In the genomic region with DNA sequence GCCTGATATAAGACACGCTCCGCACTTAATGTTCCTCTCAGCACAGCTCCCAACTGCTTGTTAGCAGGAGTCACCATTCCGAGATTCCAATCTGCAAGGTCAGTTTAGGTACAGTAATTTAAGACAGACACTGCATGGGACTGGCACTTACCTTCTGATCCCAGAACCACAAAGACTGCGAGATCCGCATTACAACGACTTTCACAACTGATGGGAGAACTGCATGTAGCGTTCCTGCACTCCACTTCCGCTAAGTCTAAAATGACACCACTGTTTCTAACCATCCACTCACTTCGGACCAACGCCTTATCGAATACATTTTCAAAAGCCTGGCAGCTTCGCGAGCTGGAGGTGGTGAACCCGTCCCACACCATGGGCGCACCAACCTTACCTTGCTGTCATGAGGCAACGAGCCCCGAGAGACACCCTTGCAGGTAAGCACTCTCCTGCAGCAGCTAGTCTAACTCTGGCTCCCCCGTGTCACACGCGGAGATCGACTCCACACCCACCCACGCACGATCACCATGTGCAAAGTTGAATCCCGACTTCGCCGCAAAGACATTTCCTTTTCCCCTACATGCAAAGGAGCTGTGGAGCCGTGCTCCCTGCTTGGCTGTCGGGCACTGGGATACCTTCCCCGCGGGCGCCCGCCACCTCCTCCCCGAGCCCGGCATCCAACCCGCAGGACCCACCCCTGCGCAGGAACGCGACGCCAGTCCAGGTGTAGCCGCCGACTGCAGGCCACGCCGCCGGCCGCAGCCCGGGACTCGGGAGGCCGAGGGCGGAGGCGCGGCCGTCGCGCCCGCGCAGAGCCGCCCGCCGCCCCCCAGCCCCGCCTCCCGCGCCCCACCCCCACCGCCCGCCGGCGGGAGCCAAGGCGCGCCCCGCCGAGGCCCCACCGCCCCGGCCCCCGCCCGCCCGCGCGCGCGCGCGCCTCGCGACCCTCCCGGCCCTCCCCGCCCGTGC, we compare ENCODE assay signal across 1 cellular context.
TF ChIP-seq lines count a peak whose summit lies in the region.

No MANE protein-coding gene starts in this region.

TF ChIP-seq in GM12878, 131 proteins besides CTCF, POLR2A, EP300 and RAD21 (continued from another document and continues in another):
- TF ChIP-seq, protein P1, sequence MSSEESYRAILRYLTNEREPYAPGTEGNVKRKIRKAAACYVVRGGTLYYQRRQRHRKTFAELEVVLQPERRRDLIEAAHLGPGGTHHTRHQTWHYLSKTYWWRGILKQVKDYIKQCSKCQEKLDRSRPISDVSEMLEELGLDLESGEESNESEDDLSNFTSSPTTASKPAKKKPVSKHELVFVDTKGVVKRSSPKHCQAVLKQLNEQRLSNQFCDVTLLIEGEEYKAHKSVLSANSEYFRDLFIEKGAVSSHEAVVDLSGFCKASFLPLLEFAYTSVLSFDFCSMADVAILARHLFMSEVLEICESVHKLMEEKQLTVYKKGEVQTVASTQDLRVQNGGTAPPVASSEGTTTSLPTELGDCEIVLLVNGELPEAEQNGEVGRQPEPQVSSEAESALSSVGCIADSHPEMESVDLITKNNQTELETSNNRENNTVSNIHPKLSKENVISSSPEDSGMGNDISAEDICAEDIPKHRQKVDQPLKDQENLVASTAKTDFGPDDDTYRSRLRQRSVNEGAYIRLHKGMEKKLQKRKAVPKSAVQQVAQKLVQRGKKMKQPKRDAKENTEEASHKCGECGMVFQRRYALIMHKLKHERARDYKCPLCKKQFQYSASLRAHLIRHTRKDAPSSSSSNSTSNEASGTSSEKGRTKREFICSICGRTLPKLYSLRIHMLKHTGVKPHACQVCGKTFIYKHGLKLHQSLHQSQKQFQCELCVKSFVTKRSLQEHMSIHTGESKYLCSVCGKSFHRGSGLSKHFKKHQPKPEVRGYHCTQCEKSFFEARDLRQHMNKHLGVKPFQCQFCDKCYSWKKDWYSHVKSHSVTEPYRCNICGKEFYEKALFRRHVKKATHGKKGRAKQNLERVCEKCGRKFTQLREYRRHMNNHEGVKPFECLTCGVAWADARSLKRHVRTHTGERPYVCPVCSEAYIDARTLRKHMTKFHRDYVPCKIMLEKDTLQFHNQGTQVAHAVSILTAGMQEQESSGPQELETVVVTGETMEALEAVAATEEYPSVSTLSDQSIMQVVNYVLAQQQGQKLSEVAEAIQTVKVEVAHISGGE (CRISPR knock-in tag; IDR thresholded peaks at IDR 0.05), result no peak
- TF ChIP-seq ZNF24 (IDR thresholded peaks at IDR 0.05) (no peak), IRF4 (IDR thresholded peaks at IDR 0.05; ENCODE audit: low read depth, low read length) (no peak), SREBF2 (IDR thresholded peaks at IDR 0.05; ENCODE audit: low read length) (no peak), NFYA (IDR thresholded peaks at IDR 0.05; ENCODE audit: borderline replicate concordance, low read depth, low read length) (no peak), MXI1 (IDR thresholded peaks at IDR 0.05; ENCODE audit: low read depth, low read length) (no peak; the same call in none of the 2 replicates), RELA (IDR thresholded peaks at IDR 0.05; ENCODE audit: borderline replicate concordance, partially characterized antibody) (no peak), POLR2AphosphoS5 (IDR thresholded peaks at IDR 0.05; ENCODE audit: low read length) (peak; percentile 44; the same call in 1 of the 2 replicates), ZNF207 (IDR thresholded peaks at IDR 0.05; ENCODE audit: borderline replicate concordance) (no peak), MEF2A (IDR thresholded peaks at IDR 0.05; ENCODE audit: insufficient read depth, low read depth, low read length) (no peak), ZNF274 (IDR thresholded peaks at IDR 0.05; ENCODE audit: insufficient read depth, insufficient read length) (no peak), NR2C1 (IDR thresholded peaks at IDR 0.05) (no peak), RAD51 (IDR thresholded peaks at IDR 0.05) (no peak)
- TF ChIP-seq, protein P2, sequence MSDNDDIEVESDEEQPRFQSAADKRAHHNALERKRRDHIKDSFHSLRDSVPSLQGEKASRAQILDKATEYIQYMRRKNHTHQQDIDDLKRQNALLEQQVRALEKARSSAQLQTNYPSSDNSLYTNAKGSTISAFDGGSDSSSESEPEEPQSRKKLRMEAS (IDR thresholded peaks at IDR 0.05; ENCODE audit: low read depth, low read length), result peak; percentile 52; the same call in 1 of the 2 replicates
- TF ChIP-seq, protein P3, sequence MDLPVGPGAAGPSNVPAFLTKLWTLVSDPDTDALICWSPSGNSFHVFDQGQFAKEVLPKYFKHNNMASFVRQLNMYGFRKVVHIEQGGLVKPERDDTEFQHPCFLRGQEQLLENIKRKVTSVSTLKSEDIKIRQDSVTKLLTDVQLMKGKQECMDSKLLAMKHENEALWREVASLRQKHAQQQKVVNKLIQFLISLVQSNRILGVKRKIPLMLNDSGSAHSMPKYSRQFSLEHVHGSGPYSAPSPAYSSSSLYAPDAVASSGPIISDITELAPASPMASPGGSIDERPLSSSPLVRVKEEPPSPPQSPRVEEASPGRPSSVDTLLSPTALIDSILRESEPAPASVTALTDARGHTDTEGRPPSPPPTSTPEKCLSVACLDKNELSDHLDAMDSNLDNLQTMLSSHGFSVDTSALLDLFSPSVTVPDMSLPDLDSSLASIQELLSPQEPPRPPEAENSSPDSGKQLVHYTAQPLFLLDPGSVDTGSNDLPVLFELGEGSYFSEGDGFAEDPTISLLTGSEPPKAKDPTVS (IDR thresholded peaks at IDR 0.05; ENCODE audit: low read depth, low read length), result no peak
- TF ChIP-seq, protein P4, sequence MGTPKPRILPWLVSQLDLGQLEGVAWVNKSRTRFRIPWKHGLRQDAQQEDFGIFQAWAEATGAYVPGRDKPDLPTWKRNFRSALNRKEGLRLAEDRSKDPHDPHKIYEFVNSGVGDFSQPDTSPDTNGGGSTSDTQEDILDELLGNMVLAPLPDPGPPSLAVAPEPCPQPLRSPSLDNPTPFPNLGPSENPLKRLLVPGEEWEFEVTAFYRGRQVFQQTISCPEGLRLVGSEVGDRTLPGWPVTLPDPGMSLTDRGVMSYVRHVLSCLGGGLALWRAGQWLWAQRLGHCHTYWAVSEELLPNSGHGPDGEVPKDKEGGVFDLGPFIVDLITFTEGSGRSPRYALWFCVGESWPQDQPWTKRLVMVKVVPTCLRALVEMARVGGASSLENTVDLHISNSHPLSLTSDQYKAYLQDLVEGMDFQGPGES (IDR thresholded peaks at IDR 0.05), result no peak
- TF ChIP-seq, protein P5, sequence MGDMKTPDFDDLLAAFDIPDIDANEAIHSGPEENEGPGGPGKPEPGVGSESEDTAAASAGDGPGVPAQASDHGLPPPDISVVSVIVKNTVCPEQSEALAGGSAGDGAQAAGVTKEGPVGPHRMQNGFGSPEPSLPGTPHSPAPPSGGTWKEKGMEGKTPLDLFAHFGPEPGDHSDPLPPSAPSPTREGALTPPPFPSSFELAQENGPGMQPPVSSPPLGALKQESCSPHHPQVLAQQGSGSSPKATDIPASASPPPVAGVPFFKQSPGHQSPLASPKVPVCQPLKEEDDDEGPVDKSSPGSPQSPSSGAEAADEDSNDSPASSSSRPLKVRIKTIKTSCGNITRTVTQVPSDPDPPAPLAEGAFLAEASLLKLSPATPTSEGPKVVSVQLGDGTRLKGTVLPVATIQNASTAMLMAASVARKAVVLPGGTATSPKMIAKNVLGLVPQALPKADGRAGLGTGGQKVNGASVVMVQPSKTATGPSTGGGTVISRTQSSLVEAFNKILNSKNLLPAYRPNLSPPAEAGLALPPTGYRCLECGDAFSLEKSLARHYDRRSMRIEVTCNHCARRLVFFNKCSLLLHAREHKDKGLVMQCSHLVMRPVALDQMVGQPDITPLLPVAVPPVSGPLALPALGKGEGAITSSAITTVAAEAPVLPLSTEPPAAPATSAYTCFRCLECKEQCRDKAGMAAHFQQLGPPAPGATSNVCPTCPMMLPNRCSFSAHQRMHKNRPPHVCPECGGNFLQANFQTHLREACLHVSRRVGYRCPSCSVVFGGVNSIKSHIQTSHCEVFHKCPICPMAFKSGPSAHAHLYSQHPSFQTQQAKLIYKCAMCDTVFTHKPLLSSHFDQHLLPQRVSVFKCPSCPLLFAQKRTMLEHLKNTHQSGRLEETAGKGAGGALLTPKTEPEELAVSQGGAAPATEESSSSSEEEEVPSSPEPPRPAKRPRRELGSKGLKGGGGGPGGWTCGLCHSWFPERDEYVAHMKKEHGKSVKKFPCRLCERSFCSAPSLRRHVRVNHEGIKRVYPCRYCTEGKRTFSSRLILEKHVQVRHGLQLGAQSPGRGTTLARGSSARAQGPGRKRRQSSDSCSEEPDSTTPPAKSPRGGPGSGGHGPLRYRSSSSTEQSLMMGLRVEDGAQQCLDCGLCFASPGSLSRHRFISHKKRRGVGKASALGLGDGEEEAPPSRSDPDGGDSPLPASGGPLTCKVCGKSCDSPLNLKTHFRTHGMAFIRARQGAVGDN (IDR thresholded peaks at IDR 0.05), result no peak
- TF ChIP-seq, protein P6, sequence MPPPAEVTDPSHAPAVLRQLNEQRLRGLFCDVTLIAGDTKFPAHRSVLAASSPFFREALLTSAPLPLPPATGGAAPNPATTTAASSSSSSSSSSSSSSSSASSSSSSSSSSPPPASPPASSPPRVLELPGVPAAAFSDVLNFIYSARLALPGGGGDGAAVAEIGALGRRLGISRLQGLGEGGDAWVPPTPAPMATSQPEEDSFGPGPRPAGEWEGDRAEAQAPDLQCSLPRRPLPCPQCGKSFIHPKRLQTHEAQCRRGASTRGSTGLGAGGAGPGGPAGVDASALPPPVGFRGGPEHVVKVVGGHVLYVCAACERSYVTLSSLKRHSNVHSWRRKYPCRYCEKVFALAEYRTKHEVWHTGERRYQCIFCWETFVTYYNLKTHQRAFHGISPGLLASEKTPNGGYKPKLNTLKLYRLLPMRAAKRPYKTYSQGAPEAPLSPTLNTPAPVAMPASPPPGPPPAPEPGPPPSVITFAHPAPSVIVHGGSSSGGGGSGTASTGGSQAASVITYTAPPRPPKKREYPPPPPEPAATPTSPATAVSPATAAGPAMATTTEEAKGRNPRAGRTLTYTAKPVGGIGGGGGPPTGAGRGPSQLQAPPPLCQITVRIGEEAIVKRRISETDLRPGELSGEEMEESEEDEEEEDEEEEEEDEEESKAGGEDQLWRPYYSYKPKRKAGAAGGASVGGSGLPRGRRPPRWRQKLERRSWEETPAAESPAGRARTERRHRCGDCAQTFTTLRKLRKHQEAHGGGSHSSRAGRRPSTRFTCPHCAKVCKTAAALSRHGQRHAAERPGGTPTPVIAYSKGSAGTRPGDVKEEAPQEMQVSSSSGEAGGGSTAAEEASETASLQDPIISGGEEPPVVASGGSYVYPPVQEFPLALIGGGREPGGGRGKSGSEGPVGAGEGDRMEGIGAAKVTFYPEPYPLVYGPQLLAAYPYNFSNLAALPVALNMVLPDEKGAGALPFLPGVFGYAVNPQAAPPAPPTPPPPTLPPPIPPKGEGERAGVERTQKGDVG (CRISPR knock-in tag; IDR thresholded peaks at IDR 0.05), result no peak
- TF ChIP-seq, protein P7, sequence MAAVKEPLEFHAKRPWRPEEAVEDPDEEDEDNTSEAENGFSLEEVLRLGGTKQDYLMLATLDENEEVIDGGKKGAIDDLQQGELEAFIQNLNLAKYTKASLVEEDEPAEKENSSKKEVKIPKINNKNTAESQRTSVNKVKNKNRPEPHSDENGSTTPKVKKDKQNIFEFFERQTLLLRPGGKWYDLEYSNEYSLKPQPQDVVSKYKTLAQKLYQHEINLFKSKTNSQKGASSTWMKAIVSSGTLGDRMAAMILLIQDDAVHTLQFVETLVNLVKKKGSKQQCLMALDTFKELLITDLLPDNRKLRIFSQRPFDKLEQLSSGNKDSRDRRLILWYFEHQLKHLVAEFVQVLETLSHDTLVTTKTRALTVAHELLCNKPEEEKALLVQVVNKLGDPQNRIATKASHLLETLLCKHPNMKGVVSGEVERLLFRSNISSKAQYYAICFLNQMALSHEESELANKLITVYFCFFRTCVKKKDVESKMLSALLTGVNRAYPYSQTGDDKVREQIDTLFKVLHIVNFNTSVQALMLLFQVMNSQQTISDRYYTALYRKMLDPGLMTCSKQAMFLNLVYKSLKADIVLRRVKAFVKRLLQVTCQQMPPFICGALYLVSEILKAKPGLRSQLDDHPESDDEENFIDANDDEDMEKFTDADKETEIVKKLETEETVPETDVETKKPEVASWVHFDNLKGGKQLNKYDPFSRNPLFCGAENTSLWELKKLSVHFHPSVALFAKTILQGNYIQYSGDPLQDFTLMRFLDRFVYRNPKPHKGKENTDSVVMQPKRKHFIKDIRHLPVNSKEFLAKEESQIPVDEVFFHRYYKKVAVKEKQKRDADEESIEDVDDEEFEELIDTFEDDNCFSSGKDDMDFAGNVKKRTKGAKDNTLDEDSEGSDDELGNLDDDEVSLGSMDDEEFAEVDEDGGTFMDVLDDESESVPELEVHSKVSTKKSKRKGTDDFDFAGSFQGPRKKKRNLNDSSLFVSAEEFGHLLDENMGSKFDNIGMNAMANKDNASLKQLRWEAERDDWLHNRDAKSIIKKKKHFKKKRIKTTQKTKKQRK (IDR thresholded peaks at IDR 0.05; ENCODE audit: low read depth, low read length), result no peak
- TF ChIP-seq, protein P8, sequence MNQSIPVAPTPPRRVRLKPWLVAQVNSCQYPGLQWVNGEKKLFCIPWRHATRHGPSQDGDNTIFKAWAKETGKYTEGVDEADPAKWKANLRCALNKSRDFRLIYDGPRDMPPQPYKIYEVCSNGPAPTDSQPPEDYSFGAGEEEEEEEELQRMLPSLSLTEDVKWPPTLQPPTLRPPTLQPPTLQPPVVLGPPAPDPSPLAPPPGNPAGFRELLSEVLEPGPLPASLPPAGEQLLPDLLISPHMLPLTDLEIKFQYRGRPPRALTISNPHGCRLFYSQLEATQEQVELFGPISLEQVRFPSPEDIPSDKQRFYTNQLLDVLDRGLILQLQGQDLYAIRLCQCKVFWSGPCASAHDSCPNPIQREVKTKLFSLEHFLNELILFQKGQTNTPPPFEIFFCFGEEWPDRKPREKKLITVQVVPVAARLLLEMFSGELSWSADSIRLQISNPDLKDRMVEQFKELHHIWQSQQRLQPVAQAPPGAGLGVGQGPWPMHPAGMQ (IDR thresholded peaks at IDR 0.05; ENCODE audit: borderline replicate concordance), result no peak
- TF ChIP-seq, protein P9, sequence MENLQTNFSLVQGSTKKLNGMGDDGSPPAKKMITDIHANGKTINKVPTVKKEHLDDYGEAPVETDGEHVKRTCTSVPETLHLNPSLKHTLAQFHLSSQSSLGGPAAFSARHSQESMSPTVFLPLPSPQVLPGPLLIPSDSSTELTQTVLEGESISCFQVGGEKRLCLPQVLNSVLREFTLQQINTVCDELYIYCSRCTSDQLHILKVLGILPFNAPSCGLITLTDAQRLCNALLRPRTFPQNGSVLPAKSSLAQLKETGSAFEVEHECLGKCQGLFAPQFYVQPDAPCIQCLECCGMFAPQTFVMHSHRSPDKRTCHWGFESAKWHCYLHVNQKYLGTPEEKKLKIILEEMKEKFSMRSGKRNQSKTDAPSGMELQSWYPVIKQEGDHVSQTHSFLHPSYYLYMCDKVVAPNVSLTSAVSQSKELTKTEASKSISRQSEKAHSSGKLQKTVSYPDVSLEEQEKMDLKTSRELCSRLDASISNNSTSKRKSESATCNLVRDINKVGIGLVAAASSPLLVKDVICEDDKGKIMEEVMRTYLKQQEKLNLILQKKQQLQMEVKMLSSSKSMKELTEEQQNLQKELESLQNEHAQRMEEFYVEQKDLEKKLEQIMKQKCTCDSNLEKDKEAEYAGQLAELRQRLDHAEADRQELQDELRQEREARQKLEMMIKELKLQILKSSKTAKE (IDR thresholded peaks at IDR 0.05; ENCODE audit: low read depth, poor library complexity, severe bottlenecking), result no peak
- TF ChIP-seq, protein P10, sequence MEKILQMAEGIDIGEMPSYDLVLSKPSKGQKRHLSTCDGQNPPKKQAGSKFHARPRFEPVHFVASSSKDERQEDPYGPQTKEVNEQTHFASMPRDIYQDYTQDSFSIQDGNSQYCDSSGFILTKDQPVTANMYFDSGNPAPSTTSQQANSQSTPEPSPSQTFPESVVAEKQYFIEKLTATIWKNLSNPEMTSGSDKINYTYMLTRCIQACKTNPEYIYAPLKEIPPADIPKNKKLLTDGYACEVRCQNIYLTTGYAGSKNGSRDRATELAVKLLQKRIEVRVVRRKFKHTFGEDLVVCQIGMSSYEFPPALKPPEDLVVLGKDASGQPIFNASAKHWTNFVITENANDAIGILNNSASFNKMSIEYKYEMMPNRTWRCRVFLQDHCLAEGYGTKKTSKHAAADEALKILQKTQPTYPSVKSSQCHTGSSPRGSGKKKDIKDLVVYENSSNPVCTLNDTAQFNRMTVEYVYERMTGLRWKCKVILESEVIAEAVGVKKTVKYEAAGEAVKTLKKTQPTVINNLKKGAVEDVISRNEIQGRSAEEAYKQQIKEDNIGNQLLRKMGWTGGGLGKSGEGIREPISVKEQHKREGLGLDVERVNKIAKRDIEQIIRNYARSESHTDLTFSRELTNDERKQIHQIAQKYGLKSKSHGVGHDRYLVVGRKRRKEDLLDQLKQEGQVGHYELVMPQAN (conservative IDR thresholded peaks at IDR 0.05), result peak; percentile 85
